ENCODE assay signal across 16 cellular contexts in the genomic region with DNA sequence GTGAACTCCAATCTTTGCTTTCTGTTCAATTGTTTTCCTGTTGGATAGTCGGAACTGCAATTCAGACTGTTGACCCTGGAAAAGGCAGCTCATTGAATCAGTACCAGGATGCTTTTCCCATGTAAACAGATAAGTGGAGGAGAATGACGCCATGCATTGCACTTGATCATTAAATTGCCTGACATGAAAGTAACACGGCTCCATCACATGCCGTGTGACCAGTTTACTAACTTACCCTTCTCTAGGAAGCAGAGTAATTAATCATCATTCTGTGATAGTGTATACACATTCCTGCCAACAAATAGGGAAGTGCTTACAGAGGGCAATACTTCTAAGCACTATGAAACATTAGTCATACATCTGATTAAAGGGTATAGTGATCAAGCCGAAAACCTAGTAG.
DNase-seq lines count a peak whose midpoint lies in the region; ATAC-seq and TF ChIP-seq lines count a peak whose summit lies in the region.
"Had no signal": no experiment of that assay in that cellular context is flagged by ENCODE, and none has a peak within 500 bp of the region (broad histone marks: within the 10 kb centered on the region; RNA-seq: fewer than 3 reads in every experiment).

No MANE protein-coding gene starts in this region.

- no peaks in the 10 kb centered on the region for H3K27me3 ChIP-seq in ascending aorta

- intact Hi-C loops in ascending aorta (cut with DNase I) = no loop called here

- H3K4me3 ChIP-seq in epithelial cell of proximal tubule (ENCODE audit: low read depth, low read length) (peak overlapping the region; percentile 45), ascending aorta (no peak overlapping the region)
- H3K4me3 ChIP-seq: GM23338 had no signal

- ATAC-seq in left lobe of liver (peak; percentile 67), HG03378 (IDR thresholded peaks at IDR 0.05; ENCODE audit: unreplicated experiment) (no peak), GM21515 (IDR thresholded peaks at IDR 0.05; ENCODE audit: unreplicated experiment) (no peak)
- ATAC-seq: GM23338 had no signal

- TF ChIP-seq CTCF in epithelial cell of proximal tubule (conservative IDR thresholded peaks at IDR 0.05; ENCODE audit: low read depth, low read length) (no peak), GM10266 (IDR thresholded peaks at IDR 0.05; ENCODE audit: control insufficient read depth, insufficient read depth, low read depth, missing control alignments) (no peak), ascending aorta (IDR thresholded peaks at IDR 0.05) (no peak)

- H3K4me1 ChIP-seq in ascending aorta = no peaks in the 10 kb centered on the region

- no peak overlapping the region for H3K27ac ChIP-seq in ascending aorta

- H3K36me3 ChIP-seq in ascending aorta = no peaks in the 10 kb centered on the region

- in situ Hi-C loops in Caki2 (cut with HindIII; ENCODE audit: low pct_unique_long_range_greater_than_20kb, low sequenced_read_pairs) = no loop called here

- DNase-seq in Caki2 (ENCODE audit: low read depth) = peak; percentile 73
- peak; percentile 11 for DNase-seq in NCI-H69 (lab: John Stamatoyannopoulos, UW)
- DNase-seq in epithelial cell of proximal tubule (ENCODE audit: low read depth) = peak; percentile 98
- DNase-seq in left lobe of liver (ENCODE audit: low spot score) = no peak
- DNase-seq in GM10266 (ENCODE audit: extremely low spot score) = no peak
- no peak for DNase-seq in ascending aorta (ENCODE audit: low spot score in 2 of 2)
- DNase-seq: activated CD4-positive, alpha-beta T cell treated with anti-CD3 and anti-CD28 coated beads for 48 hours; erythroblast; NCI-H1436 treated with DMSO at 0.1 percent for 48 hours; NCI-H446 treated with DMSO at 0.1 percent for 48 hours; occipital lobe; RPMI8226; stimulated activated CD4-positive, alpha-beta T cell treated with anti-CD3 and anti-CD28 coated beads, Interleukin-15, amount 100 ng/mL, for 24 hours had no signal

- no peaks in the 10 kb centered on the region for H3K9me3 ChIP-seq in ascending aorta

Comparison
In these comparisons a context has a peak if more than half of its experiments do, and no peak if none do; other contexts are left out.
1. DNase-seq: peak in Caki2 (single experiment), NCI-H69 (single experiment) and epithelial cell of proximal tubule (single experiment); none in left lobe of liver (single experiment), GM10266 (single experiment) and ascending aorta (0 of 2).